21 cellular contexts compared by ENCODE assay signal in the genomic region with DNA sequence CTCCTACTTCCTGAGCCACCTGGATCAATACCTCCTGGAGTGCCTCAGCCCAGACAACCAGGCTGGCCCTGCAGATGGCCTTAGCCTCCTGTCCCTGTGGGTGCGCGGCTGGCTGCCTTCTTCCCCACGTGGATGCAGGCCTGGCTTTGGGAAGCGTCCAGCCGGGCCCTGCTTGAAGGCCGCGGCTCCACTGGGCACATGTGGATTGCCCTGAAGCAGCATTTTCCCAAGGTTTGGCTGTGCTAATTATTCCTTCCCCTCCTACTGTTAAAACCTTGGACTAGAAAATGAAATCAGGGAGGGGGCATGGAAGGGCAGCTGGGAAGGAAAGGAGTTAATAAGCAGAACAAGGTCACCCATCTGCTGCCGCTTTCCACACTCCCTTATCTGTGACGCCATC.
DNase-seq lines count a peak whose midpoint lies in the region; ATAC-seq and TF ChIP-seq lines count a peak whose summit lies in the region.
"Had no signal": no experiment of that assay in that cellular context is flagged by ENCODE, and none has a peak within 500 bp of the region (broad histone marks: within the 10 kb centered on the region; RNA-seq: fewer than 3 reads in every experiment).

No MANE protein-coding gene starts in this region.

- no peaks in the 10 kb centered on the region for H3K36me3 ChIP-seq in cardiac muscle cell
- no peaks in the 10 kb centered on the region for H3K36me3 ChIP-seq in adrenal gland (replicated peaks in 1 of 2)
- H3K36me3 ChIP-seq in spleen = no peaks in the 10 kb centered on the region
- H3K36me3 ChIP-seq: SJSA1 had no signal

- WGBS in adrenal gland, 4 donors = 25 to 59% (median 40%) methylated on average over 9 of the region's 9 CpGs
- WGBS in spleen, 5 donors = 58 to 90% (median 75%) methylated on average over 9 of the region's 9 CpGs

- H3K36me3 Mint-ChIP-seq in immature natural killer cell = no peaks in the 10 kb centered on the region
- H3K36me3 Mint-ChIP-seq: CD4-positive, alpha-beta memory T cell had no signal

- H3K27me3 Mint-ChIP-seq in immature natural killer cell (ENCODE audit: low read depth in 3 of 3) = peaks cover 0 to 7% (median 1%) of the 10 kb centered on the region in 3 donors

- no peaks in the 10 kb centered on the region for H3K9me3 Mint-ChIP-seq in immature natural killer cell
- H3K9me3 Mint-ChIP-seq: CD4-positive, alpha-beta memory T cell; HFFc6 had no signal

- H3K4me1 Mint-ChIP-seq in immature natural killer cell = no peaks in the 10 kb centered on the region
- H3K4me1 Mint-ChIP-seq: CD4-positive, alpha-beta memory T cell had no signal

- ATAC-seq in Right ventricle myocardium inferior = no peak
- ATAC-seq: PC-3 had no signal

- H3K4me3 Mint-ChIP-seq in immature natural killer cell = no peak overlapping the region
- H3K4me3 Mint-ChIP-seq: CD4-positive, alpha-beta memory T cell; HFFc6 had no signal

- no peak for DNase-seq in cardiac muscle cell (ENCODE audit: low read depth in 1 of 2, low spot score in 1 of 2)
- no peak for DNase-seq in Right ventricle myocardium inferior (ENCODE audit: missing footprints)
- peak; percentile 76 to 89 (median 82) for DNase-seq in adrenal gland
- DNase-seq in mesenteric fat pad (ENCODE audit: low spot score) = peak; percentile 64
- peak; percentile 88 for DNase-seq in spleen
- DNase-seq in immature natural killer cell = no peak
- no peak for DNase-seq in iPS-NIHi11 (ENCODE audit: low spot score)
- no peak for DNase-seq in NCI-H510A treated with DMSO at 0.1 percent for 48 hours (lab: John Stamatoyannopoulos, UW)
- DNase-seq: CD4-positive, alpha-beta memory T cell; DMS79; HFFc6; IMR-90; Karpas-422; MM.1S; NCI-H1105; NCI-H187 treated with DMSO at 0.1 percent for 48 hours; NCI-H345; PC-3 had no signal

- no peak overlapping the region for H3K4me3 ChIP-seq in cardiac muscle cell
- no peak overlapping the region for H3K4me3 ChIP-seq in adrenal gland
- no peak overlapping the region for H3K4me3 ChIP-seq in spleen
- H3K4me3 ChIP-seq: SJSA1 had no signal

- TF ChIP-seq POLR2A in adrenal gland (IDR thresholded peaks at IDR 0.05) (no peak), spleen (IDR thresholded peaks at IDR 0.05) (no peak)

- H3K27me3 ChIP-seq in cardiac muscle cell (no peaks in the 10 kb centered on the region), adrenal gland (no peaks in the 10 kb centered on the region), spleen (replicated peaks in 1 of 7) (no peaks in the 10 kb centered on the region)
- H3K27me3 ChIP-seq: SJSA1 had no signal

- H3K9me3 ChIP-seq in cardiac muscle cell (ENCODE audit: low read depth) (no peaks in the 10 kb centered on the region), adrenal gland (replicated peaks in 1 of 3) (no peaks in the 10 kb centered on the region), spleen (no peaks in the 10 kb centered on the region)
- H3K9me3 ChIP-seq: SJSA1 had no signal

- H3K27ac Mint-ChIP-seq in immature natural killer cell = no peak overlapping the region
- H3K27ac Mint-ChIP-seq: HFFc6 had no signal

- TF ChIP-seq CTCF in cardiac muscle cell (IDR thresholded peaks at IDR 0.05; ENCODE audit: low read depth, low read length) (no peak), adrenal gland (IDR thresholded peaks at IDR 0.05) (no peak), spleen (IDR thresholded peaks at IDR 0.05 in 8 of 11, conservative IDR thresholded peaks at IDR 0.05 in 3 of 11) (no peak)

- intact Hi-C loops in Right ventricle myocardium inferior (cut with DNase I) (no loop called here), adrenal gland (cut with DNase I) (no loop called here), spleen (cut with DNase I; ENCODE audit: low total_unique reads) (loop anchor here (10.0 kb wide), 1 partner anchor 138 kb away; a partner anchor contains a TSS)

- peak overlapping the region; percentile 79 for H3K27ac ChIP-seq in cardiac muscle cell
- peak overlapping the region in 3 of 5 donors; percentile 48 to 79 (median 63) for H3K27ac ChIP-seq in adrenal gland
- peak overlapping the region in 7 of 8 donors; percentile 61 to 90 (median 84) for H3K27ac ChIP-seq in spleen
- H3K27ac ChIP-seq: 22Rv1, RWPE1, SJSA1 had no signal

- H3K4me1 ChIP-seq in cardiac muscle cell (ENCODE audit: low read depth) (peaks cover 15% of the 10 kb centered on the region), adrenal gland (replicated peaks in 1 of 2) (peaks cover 7 to 12% of the 10 kb centered on the region in 2 donors), spleen (peaks cover 0 to 9% (median 0%) of the 10 kb centered on the region in 6 donors)
- H3K4me1 ChIP-seq: SJSA1 had no signal

Comparison
In these comparisons a context has a peak if more than half of its experiments do, and no peak if none do; other contexts are left out.
1. DNase-seq: peak in adrenal gland (7 of 7), mesenteric fat pad (single experiment) and spleen (single experiment); none in cardiac muscle cell (0 of 2), Right ventricle myocardium inferior (single experiment), immature natural killer cell (0 of 3), iPS-NIHi11 (single experiment) and NCI-H510A treated with DMSO at 0.1 percent for 48 hours (single experiment).
2. Peak in every context shown above with its lines, with median percentiles within 50 percentile points of each other: H3K27ac ChIP-seq.